Comparison of ENCODE assay signal across 23 cellular contexts in the genomic region with DNA sequence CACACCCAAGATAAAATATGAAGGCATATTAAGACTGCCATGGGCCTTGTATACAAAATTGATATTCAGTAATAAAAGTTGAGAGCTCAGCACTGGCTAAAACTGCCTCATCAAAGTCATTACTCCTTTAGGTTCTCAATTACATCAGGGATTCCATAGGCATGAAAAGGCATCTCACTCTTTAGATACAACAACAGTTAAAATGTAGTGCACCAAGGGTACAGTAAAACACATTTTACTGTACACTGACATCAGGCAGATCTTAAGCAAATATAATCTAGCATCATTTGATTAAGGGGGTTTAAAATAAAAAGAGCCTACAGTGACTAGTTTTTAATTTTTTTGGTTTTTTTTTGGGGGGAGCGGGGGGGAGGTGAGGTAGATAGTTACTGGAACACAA.
DNase-seq lines count a peak whose midpoint lies in the region; ATAC-seq, FAIRE-seq and TF ChIP-seq lines count a peak whose summit lies in the region.
"Had no signal": no experiment of that assay in that cellular context is flagged by ENCODE, and none has a peak within 500 bp of the region (broad histone marks: within the 10 kb centered on the region; RNA-seq: fewer than 3 reads in every experiment).

No MANE protein-coding gene starts in this region.

- intact Hi-C loops in HCT116 (cut with micrococcal nuclease) = loop anchor here (5.0 kb wide), 1 partner anchor 108 kb away; the partner anchor contains the start of gene PPP3CA
- intact Hi-C loops in activated T-helper 2 cell treated with anti-CD3 and anti-CD28 coated beads, Interferon-gamma antibody, Interleukin-2, Interleukin-4, amounts not matched to agents 10 μg/mL and 5 μg/mL and 100 μg/mL, durations not matched to agents 14 hours and 24 hours and 36 hours (cut with micrococcal nuclease) = no loop called here

- H3K4me2 ChIP-seq in A549 (peak overlapping the region; percentile 65; the same call in 2 of the 3 replicates), HCT116 (ENCODE audit: low read length) (peak overlapping the region; percentile 62)

- H3K4me3 ChIP-seq in A549 (no peak overlapping the region), HCT116 (replicated peaks in 1 of 2; ENCODE audit: low read depth in 1 of 2, low read length in 2 of 2) (0 out of 4 replicates have a peak overlapping the region, but pooled peaks of 1 of the 2 experiments have one; percentile 16)
- H3K4me3 ChIP-seq: coronary artery, lower lobe of right lung, right atrium auricular region, uterus had no signal

- H3K9me3 Mint-ChIP-seq in stimulated activated effector memory CD8-positive, alpha-beta T cell treated with anti-CD3 and anti-CD28 coated beads, Interleukin-12 subunit alpha, Interleukin-12 subunit beta, amount 100 ng/mL, for 72 hours = no peaks in the 10 kb centered on the region
- H3K9me3 Mint-ChIP-seq in activated T-helper 2 cell treated with anti-CD3 and anti-CD28 coated beads, Interferon-gamma antibody, Interleukin-2, Interleukin-4, amounts not matched to agents 10 μg/mL and 5 μg/mL and 100 μg/mL, durations not matched to agents 14 hours and 24 hours and 36 hours = no peaks in the 10 kb centered on the region
- H3K9me3 Mint-ChIP-seq: activated CD4-positive, alpha-beta T cell treated with anti-CD3 and anti-CD28 coated beads, Interleukin-2, amount 10 ng/mL, durations not matched to agents 24 days and 14 days; activated naive CD8-positive, alpha-beta T cell treated with anti-CD3 and anti-CD28 coated beads, Interleukin-2, amount 50 U/mL, for 24 hours had no signal

- peak overlapping the region; percentile 17; the same call in 1 of the 2 replicates for H3K9ac ChIP-seq in HCT116 (ENCODE audit: low read length)

- H3K27me3 ChIP-seq in HCT116 (ENCODE audit: insufficient read depth, low read length) = no peaks in the 10 kb centered on the region
- H3K27me3 ChIP-seq: brain microvascular endothelial cell, right atrium auricular region, uterus had no signal

- no TSS peak for BruUV-seq in HCT116 (replicated peaks; lab: Mats Ljungman, UMichigan)

- no peaks in the 10 kb centered on the region for H3K36me3 Mint-ChIP-seq in stimulated activated effector memory CD8-positive, alpha-beta T cell treated with anti-CD3 and anti-CD28 coated beads, Interleukin-12 subunit alpha, Interleukin-12 subunit beta, amount 100 ng/mL, for 72 hours
- H3K36me3 Mint-ChIP-seq in activated T-helper 2 cell treated with anti-CD3 and anti-CD28 coated beads, Interferon-gamma antibody, Interleukin-2, Interleukin-4, amounts not matched to agents 10 μg/mL and 5 μg/mL and 100 μg/mL, durations not matched to agents 14 hours and 24 hours and 36 hours (ENCODE audit: low read depth) = no peaks in the 10 kb centered on the region

- TF ChIP-seq CTCF in A549 (IDR thresholded peaks at IDR 0.05) (no peak), HCT116 (IDR thresholded peaks at IDR 0.05 in 2 of 3, conservative IDR thresholded peaks at IDR 0.05 in 1 of 3; ENCODE audit: borderline replicate concordance in 1 of 3, insufficient read depth in 1 of 3, low read depth in 2 of 3, low read length in 2 of 3) (no peak)

- TF ChIP-seq RAD21 in A549 (conservative IDR thresholded peaks at IDR 0.05 in 1 of 2, IDR thresholded peaks at IDR 0.05 in 1 of 2) = no peak
- no peak for TF ChIP-seq RAD21 in HCT116 (IDR thresholded peaks at IDR 0.05; ENCODE audit: low read depth)

- POLR2A ChIA-PET in A549 (lab: Yijun Ruan, JAX) (no interaction called here), HCT116 (lab: Charles Lee) (no interaction called here)

- no peak for TF ChIP-seq POLR2A in A549 (IDR thresholded peaks at IDR 0.05; ENCODE audit: low read length)
- no peak for TF ChIP-seq POLR2A in HCT116 (IDR thresholded peaks at IDR 0.05; ENCODE audit: borderline replicate concordance, extremely low read depth, insufficient read depth, insufficient read length)

- H3K27ac ChIP-seq in A549 (peak overlapping the region in 1 of 2 experiments; percentile 11; a peak in 1 of 6 replicates), HCT116 (ENCODE audit: low read depth, low read length) (peak overlapping the region; percentile 75)
- H3K27ac ChIP-seq: brain microvascular endothelial cell, coronary artery, lower lobe of right lung, right atrium auricular region, RWPE1, uterus had no signal

- ATAC-seq in A549 (no peak), HCT116 (no peak)
- ATAC-seq in stimulated activated effector memory CD8-positive, alpha-beta T cell treated with anti-CD3 and anti-CD28 coated beads, Interleukin-12 subunit alpha, Interleukin-12 subunit beta, amount 100 ng/mL, for 72 hours = no peak
- ATAC-seq: activated naive CD8-positive, alpha-beta T cell treated with anti-CD3 and anti-CD28 coated beads, Interleukin-2, amount 50 U/mL, for 24 hours; lower lobe of right lung had no signal

- FAIRE-seq in A549 (lab: Jason Lieb, UNC) (no peak), GM19239 (lab: Jason Lieb, UNC) (no peak)
- FAIRE-seq: TTC549 had no signal

- H3K79me2 ChIP-seq in HCT116 (ENCODE audit: insufficient read depth, low read length) = peaks cover 94% of the 10 kb centered on the region

- no peak overlapping the region for H3K27ac Mint-ChIP-seq in stimulated activated effector memory CD8-positive, alpha-beta T cell treated with anti-CD3 and anti-CD28 coated beads, Interleukin-12 subunit alpha, Interleukin-12 subunit beta, amount 100 ng/mL, for 72 hours
- no peak overlapping the region for H3K27ac Mint-ChIP-seq in activated T-helper 2 cell treated with anti-CD3 and anti-CD28 coated beads, Interferon-gamma antibody, Interleukin-2, Interleukin-4, amounts not matched to agents 10 μg/mL and 5 μg/mL and 100 μg/mL, durations not matched to agents 14 hours and 24 hours and 36 hours
- H3K27ac Mint-ChIP-seq: activated CD4-positive, alpha-beta T cell treated with anti-CD3 and anti-CD28 coated beads, Interleukin-2, amount 10 ng/mL, durations not matched to agents 24 days and 14 days; activated naive CD8-positive, alpha-beta T cell treated with anti-CD3 and anti-CD28 coated beads, Interleukin-2, amount 50 U/mL, for 24 hours had no signal

- RAD21 ChIA-PET in HCT116 (lab: Charles Lee; ENCODE audit: low non-redundant PET in 1 of 2, low total read pairs in 2 of 2, uncharacterized antibody in 2 of 2, unreplicated experiment in 2 of 2) = interaction anchor here in 1 of 2 experiments (0.7 kb wide), 1 partner anchor 100 kb away, joined by 3 read pairs; no protein-coding TSS in a partner anchor

- peaks cover 8% of the 10 kb centered on the region for H3K27me3 Mint-ChIP-seq in activated T-helper 2 cell treated with anti-CD3 and anti-CD28 coated beads, Interferon-gamma antibody, Interleukin-2, Interleukin-4, amounts not matched to agents 10 μg/mL and 5 μg/mL and 100 μg/mL, durations not matched to agents 14 hours and 24 hours and 36 hours (ENCODE audit: low read depth)
- H3K27me3 Mint-ChIP-seq: activated CD4-positive, alpha-beta T cell treated with anti-CD3 and anti-CD28 coated beads, Interleukin-2, amount 10 ng/mL, durations not matched to agents 24 days and 14 days; activated naive CD8-positive, alpha-beta T cell treated with anti-CD3 and anti-CD28 coated beads, Interleukin-2, amount 50 U/mL, for 24 hours had no signal

- H3K4me1 ChIP-seq in A549 = peaks cover 56% of the 10 kb centered on the region
- H3K4me1 ChIP-seq in HCT116 (ENCODE audit: control insufficient read depth in 1 of 2, insufficient read depth in 2 of 2, low read length in 2 of 2) = peaks cover 49 to 62% of the 10 kb centered on the region in 2 experiments
- H3K4me1 ChIP-seq: uterus had no signal

- no peaks in the 10 kb centered on the region for H3K9me2 ChIP-seq in HCT116 (ENCODE audit: insufficient read depth)

- H3K9me3 ChIP-seq in A549 = no peaks in the 10 kb centered on the region
- H3K9me3 ChIP-seq in HCT116 (ENCODE audit: control insufficient read depth in 1 of 2, insufficient read depth in 1 of 2, low read depth in 1 of 2, low read length in 2 of 2) = no peaks in the 10 kb centered on the region
- H3K9me3 ChIP-seq: lower lobe of right lung, right atrium auricular region, uterus had no signal

- H2AFZ ChIP-seq in HCT116 (ENCODE audit: low read depth, low read length, poor library complexity, severe bottlenecking) = no peak overlapping the region

- WGBS in A549 (ENCODE audit: missing lambda C conversion rate) = 50% methylated on average over 1 of the region's 1 CpG

- no peaks in the 10 kb centered on the region for H3K36me3 ChIP-seq in HCT116 (ENCODE audit: control insufficient read depth in 1 of 2, insufficient read depth in 2 of 2, low read length in 2 of 2)
- H3K36me3 ChIP-seq: brain microvascular endothelial cell, lower lobe of right lung, right atrium auricular region, uterus had no signal

- TF ChIP-seq EP300 in A549 (IDR thresholded peaks at IDR 0.05) = no peak

- CTCF ChIA-PET in A549 (lab: Yijun Ruan, JAX) (no interaction called here), HCT116 (lab: Charles Lee) (no interaction called here)

- H4K20me1 ChIP-seq in HCT116 (ENCODE audit: insufficient read depth) = no peaks in the 10 kb centered on the region

- peaks cover 27% of the 10 kb centered on the region for H3K4me1 Mint-ChIP-seq in stimulated activated effector memory CD8-positive, alpha-beta T cell treated with anti-CD3 and anti-CD28 coated beads, Interleukin-12 subunit alpha, Interleukin-12 subunit beta, amount 100 ng/mL, for 72 hours
- peaks cover 1% of the 10 kb centered on the region for H3K4me1 Mint-ChIP-seq in activated T-helper 2 cell treated with anti-CD3 and anti-CD28 coated beads, Interferon-gamma antibody, Interleukin-2, Interleukin-4, amounts not matched to agents 10 μg/mL and 5 μg/mL and 100 μg/mL, durations not matched to agents 14 hours and 24 hours and 36 hours (ENCODE audit: low read depth)

- DNase-seq in A549 (ENCODE audit: low read depth in 1 of 2, low spot score in 1 of 2) = no peak
- DNase-seq in HCT116 (ENCODE audit: low read depth, low spot score) = no peak
- DNase-seq in SW480 (ENCODE audit: low spot score) = peak; percentile 18
- DNase-seq in fibroblast of peridontal ligament (ENCODE audit: extremely low read depth) = peak; percentile 24
- no peak for DNase-seq in stimulated activated effector memory CD8-positive, alpha-beta T cell treated with anti-CD3 and anti-CD28 coated beads, Interleukin-12 subunit alpha, Interleukin-12 subunit beta, amount 100 ng/mL, for 72 hours (ENCODE audit: low spot score in 2 of 2)
- DNase-seq in activated CD4-positive, alpha-beta T cell treated with anti-CD3 and anti-CD28 coated beads, Interleukin-2, amount 50 U/mL, for 48 hours = no peak
- DNase-seq in GM19239 (ENCODE audit: insufficient read length, low spot score) = no peak
- DNase-seq in activated T-helper 2 cell treated with anti-CD3 and anti-CD28 coated beads, Interferon-gamma antibody, Interleukin-2, Interleukin-4, amounts not matched to agents 10 μg/mL and 5 μg/mL and 100 μg/mL, durations not matched to agents 14 hours and 24 hours and 36 hours (ENCODE audit: low spot score) = no peak
- DNase-seq: activated CD4-positive, alpha-beta T cell treated with anti-CD3 and anti-CD28 coated beads, Interleukin-2, amount 10 ng/mL, durations not matched to agents 24 days and 14 days; activated effector memory CD4-positive, alpha-beta T cell treated with Interleukin-2 at 50 U/mL for 16 hours; activated naive CD8-positive, alpha-beta T cell treated with anti-CD3 and anti-CD28 coated beads, Interleukin-2, amount 50 U/mL, for 24 hours; brain microvascular endothelial cell; GDM1; lower lobe of right lung; NCI-H1092; NCI-H2029; NCI-H446; stimulated activated CD8-positive, alpha-beta memory T cell treated with anti-CD3 and anti-CD28 coated beads, Interleukin-4, amount 100 ng/mL, for 48 hours; uterus had no signal

- no peak overlapping the region for H3K4me3 Mint-ChIP-seq in stimulated activated effector memory CD8-positive, alpha-beta T cell treated with anti-CD3 and anti-CD28 coated beads, Interleukin-12 subunit alpha, Interleukin-12 subunit beta, amount 100 ng/mL, for 72 hours
- H3K4me3 Mint-ChIP-seq in activated T-helper 2 cell treated with anti-CD3 and anti-CD28 coated beads, Interferon-gamma antibody, Interleukin-2, Interleukin-4, amounts not matched to agents 10 μg/mL and 5 μg/mL and 100 μg/mL, durations not matched to agents 14 hours and 24 hours and 36 hours (ENCODE audit: low read depth) = no peak overlapping the region
- H3K4me3 Mint-ChIP-seq: activated CD4-positive, alpha-beta T cell treated with anti-CD3 and anti-CD28 coated beads, Interleukin-2, amount 10 ng/mL, durations not matched to agents 24 days and 14 days; activated naive CD8-positive, alpha-beta T cell treated with anti-CD3 and anti-CD28 coated beads, Interleukin-2, amount 50 U/mL, for 24 hours had no signal

Comparison
In these comparisons a context has a peak if more than half of its experiments do, and no peak if none do; other contexts are left out.
1. DNase-seq: peak in SW480 (single experiment) and fibroblast of peridontal ligament (single experiment); none in A549 (0 of 2), HCT116 (single experiment), stimulated activated effector memory CD8-positive, alpha-beta T cell treated with anti-CD3 and anti-CD28 coated beads, Interleukin-12 subunit alpha, Interleukin-12 subunit beta, amount 100 ng/mL, for 72 hours (0 of 2), activated CD4-positive, alpha-beta T cell treated with anti-CD3 and anti-CD28 coated beads, Interleukin-2, amount 50 U/mL, for 48 hours (0 of 2), GM19239 (single experiment) and activated T-helper 2 cell treated with anti-CD3 and anti-CD28 coated beads, Interferon-gamma antibody, Interleukin-2, Interleukin-4, amounts not matched to agents 10 μg/mL and 5 μg/mL and 100 μg/mL, durations not matched to agents 14 hours and 24 hours and 36 hours (single experiment).